In genomic region chr6:163333686-163334085, GRCh38 we compare ENCODE assay signal across 19 cellular contexts.
"Had no signal": no experiment of that assay in that cellular context is flagged by ENCODE, and none has a peak within 500 bp of the region (broad histone marks: within the 10 kb centered on the region; RNA-seq: fewer than 3 reads in every experiment).

No MANE protein-coding gene starts in this region.

- H3K27ac Mint-ChIP-seq: activated naive CD4-positive, alpha-beta T cell treated with anti-CD3 and anti-CD28 coated beads, Interleukin-2, amount 50 U/mL, for 72 hours; dendritic cell treated with granulocyte-macrophage colony-stimulating factor and Interleukin-4, amounts not matched to agents 40 ng/mL and 50 ng/mL, for 4 days; stimulated activated memory B cell treated with anti-CD40 and anti-IgM and Interleukin-4, amounts not matched to agents 10 μg/mL and 1 μg/mL and 100 μg/mL, for 72 hours had no signal

- H3K4me3 ChIP-seq: adrenal gland, ovary, spleen, tibial artery, uterus had no signal

- H3K4me1 ChIP-seq: uterus had no signal

- H3K4me1 Mint-ChIP-seq: immature natural killer cell; stimulated activated memory B cell treated with anti-CD40 and anti-IgM and Interleukin-4, amounts not matched to agents 10 μg/mL and 1 μg/mL and 100 μg/mL, for 72 hours had no signal

- H3K27me3 ChIP-seq: adrenal gland, ovary, tibial artery, uterus had no signal

- ATAC-seq: activated naive CD4-positive, alpha-beta T cell treated with anti-CD3 and anti-CD28 coated beads, Interleukin-2, amount 50 U/mL, for 72 hours; left colon; stimulated activated memory B cell treated with anti-CD40 and anti-IgM and Interleukin-4, amounts not matched to agents 10 μg/mL and 1 μg/mL and 100 μg/mL, for 72 hours had no signal

- H3K9me3 ChIP-seq: adrenal gland, ovary, spleen, tibial artery, uterus had no signal

- H3K27ac ChIP-seq: ovary, tibial artery had no signal

- H3K36me3 ChIP-seq: adrenal gland, ovary, spleen, tibial artery, uterus had no signal

- H3K4me3 Mint-ChIP-seq: dendritic cell treated with granulocyte-macrophage colony-stimulating factor and Interleukin-4, amounts not matched to agents 40 ng/mL and 50 ng/mL, for 4 days; immature natural killer cell; nephron; stimulated activated memory B cell treated with anti-CD40 and anti-IgM and Interleukin-4, amounts not matched to agents 10 μg/mL and 1 μg/mL and 100 μg/mL, for 72 hours had no signal

- FAIRE-seq: bronchial epithelial cell, frontal cortex, TTC549 had no signal

- H3K9me3 Mint-ChIP-seq: activated naive CD4-positive, alpha-beta T cell treated with anti-CD3 and anti-CD28 coated beads, Interleukin-2, amount 50 U/mL, for 72 hours; dendritic cell treated with granulocyte-macrophage colony-stimulating factor and Interleukin-4, amounts not matched to agents 40 ng/mL and 50 ng/mL, for 4 days; immature natural killer cell; nephron; stimulated activated memory B cell treated with anti-CD40 and anti-IgM and Interleukin-4, amounts not matched to agents 10 μg/mL and 1 μg/mL and 100 μg/mL, for 72 hours had no signal

- DNase-seq: activated CD4-positive, alpha-beta T cell treated with anti-CD3 and anti-CD28 coated beads, Interleukin-2, amount 50 U/mL, for 4 hours; activated gamma-delta T cell treated with Interleukin-2 at 50 U/mL for 16 hours; immature natural killer cell; left colon; midbrain; ovary; spleen; stimulated activated CD4-positive, alpha-beta T cell treated with anti-CD3 and anti-CD28 coated beads, Interleukin-4, amount 100 ng/mL, for 4 hours; SW 1271 had no signal

- H3K36me3 Mint-ChIP-seq: activated naive CD4-positive, alpha-beta T cell treated with anti-CD3 and anti-CD28 coated beads, Interleukin-2, amount 50 U/mL, for 72 hours; immature natural killer cell; stimulated activated memory B cell treated with anti-CD40 and anti-IgM and Interleukin-4, amounts not matched to agents 10 μg/mL and 1 μg/mL and 100 μg/mL, for 72 hours had no signal
